Comparison of ENCODE assay signal across 9 cellular contexts in the genomic region with DNA sequence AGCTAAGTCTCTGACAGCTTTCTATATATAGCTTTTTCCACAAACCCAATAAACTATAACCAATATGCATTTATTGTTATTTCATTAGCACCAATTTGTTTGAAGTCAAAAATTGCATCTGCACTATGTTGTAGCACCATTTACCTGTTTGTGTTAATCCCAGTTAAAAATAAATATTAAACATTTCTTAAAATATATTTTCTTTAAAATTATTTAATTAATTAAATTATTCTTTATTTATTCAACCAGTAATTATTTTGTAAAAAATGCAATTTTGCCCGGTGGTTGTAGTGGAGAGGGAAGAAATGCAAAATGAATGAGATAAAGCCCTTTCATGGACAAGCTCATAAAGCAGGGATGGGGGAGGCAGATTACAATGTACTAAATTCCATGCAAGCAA.
"Had no signal": no experiment of that assay in that cellular context is flagged by ENCODE, and none has a peak within 500 bp of the region (broad histone marks: within the 10 kb centered on the region; RNA-seq: fewer than 3 reads in every experiment).

No MANE protein-coding gene starts in this region.

- H3K9me3 ChIP-seq: HAP-1 had no signal

- H3K9ac ChIP-seq: GM23248 had no signal

- H3K27ac Mint-ChIP-seq: GM23338, H9, HFFc6 had no signal

- H3K27ac ChIP-seq: GM23248 had no signal

- ATAC-seq: GM23338, HCT116 had no signal

- H3K4me3 Mint-ChIP-seq: GM23338, H9, HFFc6 had no signal

- H3K4me2 ChIP-seq: GM23338 had no signal

- H2AFZ ChIP-seq: GM23248, GM23338 had no signal

- H3K4me1 ChIP-seq: HAP-1 had no signal

- H3K36me3 ChIP-seq: HAP-1 had no signal

- H3K9me3 Mint-ChIP-seq: GM23338, H9 had no signal

- H3K4me3 ChIP-seq: GM23248, GM23338, HAP-1 had no signal

- DNase-seq: GM23248, GOT3, H7, H9, HCEC 1CT, HFFc6 had no signal
